Comparison of ENCODE assay signal across 9 cellular contexts in the genomic region with DNA sequence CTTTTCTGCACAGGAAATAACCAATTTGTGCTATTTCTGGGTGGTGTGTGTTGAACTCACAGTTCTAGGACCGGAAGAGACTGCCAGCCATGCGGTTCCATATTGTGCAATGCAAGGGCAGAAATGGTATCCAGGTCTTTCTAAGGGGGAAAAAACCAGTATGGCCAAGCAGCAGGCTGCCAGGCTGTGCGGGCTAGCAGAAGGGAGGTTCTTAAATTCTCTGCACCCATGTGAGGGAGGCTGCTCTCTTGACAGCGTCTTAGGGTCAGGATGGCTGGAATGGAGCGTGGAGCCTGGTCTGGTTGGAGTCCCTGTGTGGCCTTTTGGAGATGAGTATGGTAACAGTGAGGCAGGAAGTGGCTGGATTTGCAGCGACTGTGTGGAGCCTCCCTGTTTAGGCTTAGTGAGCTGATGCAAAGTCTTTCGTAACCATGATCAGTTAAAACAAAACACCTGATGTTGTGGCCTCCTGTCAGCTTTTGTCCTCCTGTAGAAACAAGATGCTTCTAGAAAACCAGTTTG. TPM values are rescaled to one million over a fixed set of nuclear protein-coding genes. Genes with fewer than 3 reads are reported as not detected.
DNase-seq lines count a peak whose midpoint lies in the region; ATAC-seq, FAIRE-seq and TF ChIP-seq lines count a peak whose summit lies in the region.
"Had no signal": no experiment of that assay in that cellular context is flagged by ENCODE, and none has a peak within 500 bp of the region (broad histone marks: within the 10 kb centered on the region; RNA-seq: fewer than 3 reads in every experiment).

No MANE protein-coding gene starts in this region.

- H3K27me3 ChIP-seq in mammary epithelial cell (ENCODE audit: insufficient read depth, low read length), result no peaks in the 10 kb centered on the region
- no peaks in the 10 kb centered on the region for H3K27me3 ChIP-seq in naive thymus-derived CD4-positive, alpha-beta T cell (ENCODE audit: control insufficient read depth in 2 of 2, insufficient read depth in 2 of 2, low read length in 2 of 2)

- peak overlapping the region; percentile 70 to 92 (median 78) for H3K4me3 Mint-ChIP-seq in naive thymus-derived CD4-positive, alpha-beta T cell
- H3K4me3 Mint-ChIP-seq: neural crest cell had no signal

- peak; percentile 77 for TF ChIP-seq POLR2A in GM12892 (IDR thresholded peaks at IDR 0.05; ENCODE audit: low read depth, low read length)

- WGBS in mammary epithelial cell (ENCODE audit: low coverage, missing lambda C conversion rate), result 33% methylated on average over 6 of the region's 7 CpGs

- H3K36me3 ChIP-seq in KOPT-K1 (ENCODE audit: insufficient read depth, low read length), result peaks cover 4% of the 10 kb centered on the region; the same call in 1 of the 2 replicates
- H3K36me3 ChIP-seq in mammary epithelial cell (ENCODE audit: insufficient read depth, low read length), result no peaks in the 10 kb centered on the region
- no peaks in the 10 kb centered on the region for H3K36me3 ChIP-seq in naive thymus-derived CD4-positive, alpha-beta T cell (ENCODE audit: control insufficient read depth in 2 of 3, insufficient read depth in 3 of 3, low read length in 3 of 3)

- POLR2A ChIA-PET in naive thymus-derived CD4-positive, alpha-beta T cell (lab: Charles Lee), result interaction anchor here (0.6 to 4.6 kb wide), 16 partner anchors 8 to 295 kb away, joined by 3 to 51 read pairs (median 5); no protein-coding TSS in a partner anchor

- no peak for TF ChIP-seq CTCF in mammary epithelial cell (conservative IDR thresholded peaks at IDR 0.05 in 1 of 2, IDR thresholded peaks at IDR 0.05 in 1 of 2; ENCODE audit: extremely low read depth in 1 of 2, insufficient read depth in 1 of 2, low read depth in 1 of 2, low read length in 2 of 2)

- intact Hi-C loops in mammary epithelial cell (cut with micrococcal nuclease), result no loop called here
- intact Hi-C loops in naive thymus-derived CD4-positive, alpha-beta T cell (cut with micrococcal nuclease), result loop anchor here (2.0 to 10.0 kb wide), 12 partner anchors 13 to 433 kb away; a partner anchor contains a TSS

- no peaks in the 10 kb centered on the region for H3K27me3 Mint-ChIP-seq in naive thymus-derived CD4-positive, alpha-beta T cell

- H3K9me3 ChIP-seq in KOPT-K1 (ENCODE audit: insufficient read depth, low read length, poor library complexity, severe bottlenecking), result no peaks in the 10 kb centered on the region
- no peaks in the 10 kb centered on the region for H3K9me3 ChIP-seq in mammary epithelial cell (replicated peaks; ENCODE audit: insufficient read depth, low read length)
- H3K9me3 ChIP-seq in naive thymus-derived CD4-positive, alpha-beta T cell (ENCODE audit: control insufficient read depth in 2 of 3, low read length in 3 of 3), result no peaks in the 10 kb centered on the region

- H3K27ac Mint-ChIP-seq in naive thymus-derived CD4-positive, alpha-beta T cell, result peak overlapping the region; percentile 92 to 100 (median 99)

- H3K27ac ChIP-seq in KOPT-K1 (ENCODE audit: low read depth, low read length, poor library complexity, severe bottlenecking) (peak overlapping the region; percentile 93), mammary epithelial cell (ENCODE audit: insufficient read depth, low read depth, low read length) (peak overlapping the region; percentile 64)
- peak overlapping the region; percentile 74 for H3K27ac ChIP-seq in naive thymus-derived CD4-positive, alpha-beta T cell (ENCODE audit: low read depth, low read length)

- FAIRE-seq in GM12892 (lab: Jason Lieb, UNC), result peak; percentile 81

- peaks cover 4 to 29% (median 19%) of the 10 kb centered on the region in 5 donors for H3K36me3 Mint-ChIP-seq in naive thymus-derived CD4-positive, alpha-beta T cell

- H3K4me3 ChIP-seq in mammary epithelial cell (replicated peaks in 1 of 3; ENCODE audit: insufficient read depth in 1 of 3, low read depth in 2 of 3, low read length in 3 of 3), result no peak overlapping the region
- H3K4me3 ChIP-seq in naive thymus-derived CD4-positive, alpha-beta T cell (ENCODE audit: low read length), result peak overlapping the region; percentile 34

- peaks cover 0 to 4% (median 0%) of the 10 kb centered on the region in 11 donors for H3K9me3 Mint-ChIP-seq in naive thymus-derived CD4-positive, alpha-beta T cell

- dilution Hi-C loops in mammary epithelial cell (cut with HindIII; ENCODE audit: low sequenced_read_pairs), result no loop called here

- in situ Hi-C loops in mammary epithelial cell (cut with MboI; ENCODE audit: low sequenced_read_pairs in 2 of 2), result no loop called here

- peaks cover 95% of the 10 kb centered on the region for H3K79me2 ChIP-seq in mammary epithelial cell (ENCODE audit: insufficient read depth, low read length)

- peaks cover 37% of the 10 kb centered on the region for H3K4me1 ChIP-seq in mammary epithelial cell (ENCODE audit: insufficient read depth, low read length)
- H3K4me1 ChIP-seq in naive thymus-derived CD4-positive, alpha-beta T cell (ENCODE audit: control insufficient read depth in 2 of 2, insufficient read depth in 2 of 2, low read length in 2 of 2), result peaks cover 92 to 93% of the 10 kb centered on the region in 2 donors

- CTCF ChIA-PET in mammary epithelial cell (lab: Charles Lee; ENCODE audit: low non-redundant PET), result no interaction called here
- CTCF ChIA-PET in naive thymus-derived CD4-positive, alpha-beta T cell (lab: Charles Lee), result interaction anchor here (1.4 to 1.7 kb wide), 4 partner anchors 9 to 297 kb away, joined by 3 to 5 read pairs (median 3); no protein-coding TSS in a partner anchor

- peak; percentile 53 for ATAC-seq in GM21723 (IDR thresholded peaks at IDR 0.05; ENCODE audit: unreplicated experiment)
- ATAC-seq in naive thymus-derived CD4-positive, alpha-beta T cell, result peak; percentile 33

- H3K4me2 ChIP-seq in mammary epithelial cell (ENCODE audit: insufficient read depth, low read depth, low read length), result peak overlapping the region; percentile 64

- peaks cover 74 to 100% (median 94%) of the 10 kb centered on the region in 7 donors for H3K4me1 Mint-ChIP-seq in naive thymus-derived CD4-positive, alpha-beta T cell

- H4K20me1 ChIP-seq in mammary epithelial cell (ENCODE audit: insufficient read depth, low read length), result no peaks in the 10 kb centered on the region

- no peak for DNase-seq in GM12892 (ENCODE audit: insufficient read length)
- DNase-seq in mammary epithelial cell, result peak; percentile 55
- peak in 6 of 9 donors; percentile 37 to 58 (median 48) for DNase-seq in naive thymus-derived CD4-positive, alpha-beta T cell
- no peak for DNase-seq in DMS153 (lab: John Stamatoyannopoulos, UW)
- no peak for DNase-seq in DMS79 (lab: John Stamatoyannopoulos, UW)
- DNase-seq in glomerular visceral epithelial cell (ENCODE audit: extremely low spot score), result no peak

- no peak overlapping the region for H3K9ac ChIP-seq in mammary epithelial cell (ENCODE audit: insufficient read depth, low read length)

- peak overlapping the region; percentile 79 for H2AFZ ChIP-seq in mammary epithelial cell (ENCODE audit: low read depth, low read length)

- no TSS peak for BruUV-seq in mammary epithelial cell (replicated peaks; lab: Mats Ljungman, UMichigan)

RNA-seq across cellular contexts. Expression of a gene that starts 52.6 kb away (rescaled TPM):
- polyA plus RNA-seq in GM12892 (2012; ENCODE audit: missing spikeins), result 26.4 TPM
- total RNA-seq in mammary epithelial cell, result 10 to 100 TPM; 49.2 to 73.2 TPM
- 48.1 TPM for polyA plus RNA-seq in mammary epithelial cell
- polyA minus RNA-seq in mammary epithelial cell, result 58.0 TPM
- total RNA-seq in naive thymus-derived CD4-positive, alpha-beta T cell, result 100 to 1,000 TPM in 4 of 5 experiments, 10 to 100 TPM in 1; 75.3 to 134 (median 109) TPM
- polyA plus RNA-seq in naive thymus-derived CD4-positive, alpha-beta T cell, result 10 to 100 TPM; 30.8 to 73.0 TPM

Comparison
In these comparisons a context has a peak if more than half of its experiments do, and no peak if none do; other contexts are left out.
1. DNase-seq: peak in mammary epithelial cell (single experiment) and naive thymus-derived CD4-positive, alpha-beta T cell (6 of 9); none in GM12892 (single experiment), DMS153 (single experiment), DMS79 (single experiment) and glomerular visceral epithelial cell (single experiment).
2. Peak in every context shown above with its lines, with median percentiles within 50 percentile points of each other: H3K27ac ChIP-seq.